18 cellular contexts compared by ENCODE assay signal in genomic region chr5:154593091-154593490, GRCh38.
DNase-seq lines count a peak whose midpoint lies in the region; ATAC-seq, FAIRE-seq and TF ChIP-seq lines count a peak whose summit lies in the region.
"Had no signal": no experiment of that assay in that cellular context is flagged by ENCODE, and none has a peak within 500 bp of the region (broad histone marks: within the 10 kb centered on the region; RNA-seq: fewer than 3 reads in every experiment).

No MANE protein-coding gene starts in this region.

- H3K27me3 ChIP-seq in breast epithelium: peaks cover 0 to 1% of the 10 kb centered on the region in 2 donors
- H3K27me3 ChIP-seq: ovary, transverse colon had no signal

- no peak overlapping the region for H3K4me3 Mint-ChIP-seq in MCF 10A (ENCODE audit: unreplicated experiment)
- H3K4me3 Mint-ChIP-seq in stimulated activated effector memory CD8-positive, alpha-beta T cell treated with anti-CD3 and anti-CD28 coated beads, Interleukin-12 subunit alpha, Interleukin-12 subunit beta, amount 100 ng/mL, for 72 hours: no peak overlapping the region
- H3K4me3 Mint-ChIP-seq: activated CD4-positive, alpha-beta T cell treated with anti-CD3 and anti-CD28 coated beads for 36 hours had no signal

- BruUV-seq in MCF 10A (replicated peaks; lab: Mats Ljungman, UMichigan): no TSS peak

- H3K27me3 Mint-ChIP-seq in MCF 10A (ENCODE audit: insufficient read depth, unreplicated experiment): peaks cover 7% of the 10 kb centered on the region

- POLR2A ChIA-PET in MCF 10A (lab: Yijun Ruan, JAX): interaction anchor here (0.7 kb wide), 1 partner anchor 90 kb away, joined by 3 read pairs; no protein-coding TSS in a partner anchor

- no peaks in the 10 kb centered on the region for H3K9me3 ChIP-seq in breast epithelium
- H3K9me3 ChIP-seq: left lung, ovary, SJCRH30, transverse colon had no signal

- no peak for ATAC-seq in stimulated activated effector memory CD8-positive, alpha-beta T cell treated with anti-CD3 and anti-CD28 coated beads, Interleukin-12 subunit alpha, Interleukin-12 subunit beta, amount 100 ng/mL, for 72 hours
- ATAC-seq: activated CD4-positive, alpha-beta T cell treated with anti-CD3 and anti-CD28 coated beads for 36 hours; activated naive CD4-positive, alpha-beta T cell treated with anti-CD3 and anti-CD28 coated beads, Interleukin-2, amount 50 U/mL, for 72 hours; left lung had no signal

- peak; percentile 80 for DNase-seq in MCF 10A (ENCODE audit: unreplicated experiment)
- no peak for DNase-seq in breast epithelium (ENCODE audit: low spot score in 2 of 2)
- peak; percentile 12 for DNase-seq in amniotic stem cell (lab: John Stamatoyannopoulos, UW)
- DNase-seq in fibroblast of peridontal ligament (ENCODE audit: extremely low read depth): peak; percentile 35
- DNase-seq in NCI-H1092 (lab: John Stamatoyannopoulos, UW): no peak
- DNase-seq in GM12892 (ENCODE audit: insufficient read length): no peak
- no peak for DNase-seq in stimulated activated effector memory CD8-positive, alpha-beta T cell treated with anti-CD3 and anti-CD28 coated beads, Interleukin-12 subunit alpha, Interleukin-12 subunit beta, amount 100 ng/mL, for 72 hours (ENCODE audit: low spot score in 2 of 2)
- DNase-seq in epidermal melanocyte (ENCODE audit: insufficient read length, low spot score): no peak
- DNase-seq: activated CD4-positive, alpha-beta T cell treated with anti-CD3 and anti-CD28 coated beads for 36 hours; COR-L47; GF-D8; left lung; NCI-H146; ovary; SJCRH30; T1000; transverse colon had no signal

- intact Hi-C loops in MCF 10A (cut with micrococcal nuclease): no loop called here
- intact Hi-C loops in breast epithelium (cut with DNase I; ENCODE audit: low total_unique reads): no loop called here

- no peak for TF ChIP-seq POLR2A in breast epithelium (IDR thresholded peaks at IDR 0.05)
- TF ChIP-seq POLR2A in GM12892 (IDR thresholded peaks at IDR 0.05; ENCODE audit: low read depth, low read length): no peak

- H3K27ac Mint-ChIP-seq in MCF 10A (ENCODE audit: low read depth, unreplicated experiment): peak overlapping the region; percentile 59
- H3K27ac Mint-ChIP-seq in stimulated activated effector memory CD8-positive, alpha-beta T cell treated with anti-CD3 and anti-CD28 coated beads, Interleukin-12 subunit alpha, Interleukin-12 subunit beta, amount 100 ng/mL, for 72 hours: no peak overlapping the region
- H3K27ac Mint-ChIP-seq: activated CD4-positive, alpha-beta T cell treated with anti-CD3 and anti-CD28 coated beads for 36 hours; activated naive CD4-positive, alpha-beta T cell treated with anti-CD3 and anti-CD28 coated beads, Interleukin-2, amount 50 U/mL, for 72 hours had no signal

- no peaks in the 10 kb centered on the region for H3K4me1 ChIP-seq in breast epithelium
- H3K4me1 ChIP-seq: SJCRH30, transverse colon had no signal

- H3K27ac ChIP-seq in breast epithelium: no peak overlapping the region
- H3K27ac ChIP-seq: left lung, ovary, SJCRH30, transverse colon had no signal

- H3K36me3 Mint-ChIP-seq in MCF 10A (ENCODE audit: insufficient read depth, unreplicated experiment): no peaks in the 10 kb centered on the region
- no peaks in the 10 kb centered on the region for H3K36me3 Mint-ChIP-seq in stimulated activated effector memory CD8-positive, alpha-beta T cell treated with anti-CD3 and anti-CD28 coated beads, Interleukin-12 subunit alpha, Interleukin-12 subunit beta, amount 100 ng/mL, for 72 hours
- H3K36me3 Mint-ChIP-seq: activated naive CD4-positive, alpha-beta T cell treated with anti-CD3 and anti-CD28 coated beads, Interleukin-2, amount 50 U/mL, for 72 hours had no signal

- H3K4me3 ChIP-seq in breast epithelium: no peak overlapping the region
- H3K4me3 ChIP-seq: left lung, ovary, SJCRH30, transverse colon had no signal

- CTCF ChIA-PET in MCF 10A (lab: Yijun Ruan, JAX): interaction anchor here (0.5 to 1.0 kb wide), 4 partner anchors 9 to 198 kb away, joined by 3 to 7 read pairs (median 4); no protein-coding TSS in a partner anchor

- no peak for TF ChIP-seq CTCF in MCF 10A (IDR thresholded peaks at IDR 0.05; ENCODE audit: unreplicated experiment)
- TF ChIP-seq CTCF in breast epithelium (IDR thresholded peaks at IDR 0.05): no peak

- no peak for FAIRE-seq in GM12892 (lab: Jason Lieb, UNC)

- peaks cover 21% of the 10 kb centered on the region for H3K4me1 Mint-ChIP-seq in MCF 10A (ENCODE audit: insufficient read depth, unreplicated experiment)
- H3K4me1 Mint-ChIP-seq in stimulated activated effector memory CD8-positive, alpha-beta T cell treated with anti-CD3 and anti-CD28 coated beads, Interleukin-12 subunit alpha, Interleukin-12 subunit beta, amount 100 ng/mL, for 72 hours: no peaks in the 10 kb centered on the region
- H3K4me1 Mint-ChIP-seq: activated CD4-positive, alpha-beta T cell treated with anti-CD3 and anti-CD28 coated beads for 36 hours had no signal

- H3K36me3 ChIP-seq in breast epithelium: no peaks in the 10 kb centered on the region
- H3K36me3 ChIP-seq: left lung, ovary, SJCRH30, transverse colon had no signal

- H3K9me3 Mint-ChIP-seq in MCF 10A (ENCODE audit: unreplicated experiment): peaks cover 5% of the 10 kb centered on the region
- no peaks in the 10 kb centered on the region for H3K9me3 Mint-ChIP-seq in stimulated activated effector memory CD8-positive, alpha-beta T cell treated with anti-CD3 and anti-CD28 coated beads, Interleukin-12 subunit alpha, Interleukin-12 subunit beta, amount 100 ng/mL, for 72 hours
- H3K9me3 Mint-ChIP-seq: activated naive CD4-positive, alpha-beta T cell treated with anti-CD3 and anti-CD28 coated beads, Interleukin-2, amount 50 U/mL, for 72 hours had no signal

Comparison
In these comparisons a context has a peak if more than half of its experiments do, and no peak if none do; other contexts are left out.
1. DNase-seq: peak in MCF 10A (single experiment), amniotic stem cell (single experiment) and fibroblast of peridontal ligament (single experiment); none in breast epithelium (0 of 2), NCI-H1092 (single experiment), GM12892 (single experiment), stimulated activated effector memory CD8-positive, alpha-beta T cell treated with anti-CD3 and anti-CD28 coated beads, Interleukin-12 subunit alpha, Interleukin-12 subunit beta, amount 100 ng/mL, for 72 hours (0 of 2) and epidermal melanocyte (single experiment).